ENCODE assay signal across 22 cellular contexts in genomic region chr3:23873941-23874340, GRCh38. TPM values are rescaled to one million over a fixed set of nuclear protein-coding genes. Genes with fewer than 3 reads are reported as not detected.
DNase-seq lines count a peak whose midpoint lies in the region; ATAC-seq, FAIRE-seq and TF ChIP-seq lines count a peak whose summit lies in the region.
"Had no signal": no experiment of that assay in that cellular context is flagged by ENCODE, and none has a peak within 500 bp of the region (broad histone marks: within the 10 kb centered on the region; RNA-seq: fewer than 3 reads in every experiment).

No MANE protein-coding gene starts in this region.

- H3K9me3 Mint-ChIP-seq in activated T-cell treated with anti-CD3 and anti-CD28 coated beads, Interleukin-2, amount 50 U/mL, for 24 hours: no peaks in the 10 kb centered on the region
- no peaks in the 10 kb centered on the region for H3K9me3 Mint-ChIP-seq in activated T-cell treated with anti-CD3 and anti-CD28 coated beads, Interleukin-2, amount 50 U/mL, for 4 hours
- no peaks in the 10 kb centered on the region for H3K9me3 Mint-ChIP-seq in CD8-positive, alpha-beta T cell
- H3K9me3 Mint-ChIP-seq: CD8-positive, alpha-beta memory T cell; T-helper 2 cell treated with Interferon-gamma antibody and Interleukin-4, amounts not matched to agents 5 μg/mL and 100 μg/mL, for 36 hours had no signal

- ATAC-seq in activated T-cell treated with anti-CD3 and anti-CD28 coated beads, Interleukin-2, amount 50 U/mL, for 4 hours: no peak
- ATAC-seq in GM21360 (IDR thresholded peaks at IDR 0.05; ENCODE audit: unreplicated experiment): no peak
- ATAC-seq in CD8-positive, alpha-beta T cell: no peak
- ATAC-seq in GM21528 (IDR thresholded peaks at IDR 0.05; ENCODE audit: low FRiP score, unreplicated experiment): no peak
- ATAC-seq: activated CD4-positive, CD25-positive, alpha-beta regulatory T cell treated with anti-CD3 and anti-CD28 coated beads, Interleukin-2, amount 50 U/mL, for 24 hours; activated CD8-positive, alpha-beta memory T cell treated with anti-CD3 and anti-CD28 coated beads, Interleukin-2, amount 10 ng/mL, durations not matched to agents 7 days and 5 days had no signal

- H3K4me3 Mint-ChIP-seq in activated T-cell treated with anti-CD3 and anti-CD28 coated beads, Interleukin-2, amount 50 U/mL, for 24 hours: no peak overlapping the region
- H3K4me3 Mint-ChIP-seq in activated T-cell treated with anti-CD3 and anti-CD28 coated beads, Interleukin-2, amount 50 U/mL, for 4 hours: no peak overlapping the region
- H3K4me3 Mint-ChIP-seq in CD8-positive, alpha-beta T cell: no peak overlapping the region
- H3K4me3 Mint-ChIP-seq: activated CD8-positive, alpha-beta memory T cell treated with anti-CD3 and anti-CD28 coated beads, Interleukin-2, amount 10 ng/mL, durations not matched to agents 7 days and 5 days; CD8-positive, alpha-beta memory T cell; T-helper 2 cell treated with Interferon-gamma antibody and Interleukin-4, amounts not matched to agents 5 μg/mL and 100 μg/mL, for 36 hours had no signal

- H3K9me1 ChIP-seq in keratinocyte (ENCODE audit: control insufficient read depth, extremely low read depth, insufficient read depth, low read length): no peaks in the 10 kb centered on the region

- H3K27ac Mint-ChIP-seq in activated T-cell treated with anti-CD3 and anti-CD28 coated beads, Interleukin-2, amount 50 U/mL, for 24 hours: peak overlapping the region; percentile 66
- H3K27ac Mint-ChIP-seq in CD8-positive, alpha-beta T cell: no peak overlapping the region
- H3K27ac Mint-ChIP-seq: activated CD8-positive, alpha-beta memory T cell treated with anti-CD3 and anti-CD28 coated beads, Interleukin-2, amount 10 ng/mL, durations not matched to agents 7 days and 5 days; T-helper 2 cell treated with Interferon-gamma antibody and Interleukin-4, amounts not matched to agents 5 μg/mL and 100 μg/mL, for 36 hours had no signal

- H4K20me1 ChIP-seq in keratinocyte (ENCODE audit: control insufficient read depth, extremely low read depth, insufficient read depth, low read length): no peaks in the 10 kb centered on the region

- H2AFZ ChIP-seq in keratinocyte (ENCODE audit: control insufficient read depth, low read length): no peak overlapping the region

- POLR2A ChIA-PET in CD8-positive, alpha-beta T cell (lab: Charles Lee): interaction anchor here (1.1 kb wide), 1 partner anchor 73 kb away, joined by 3 read pairs; no protein-coding TSS in a partner anchor

- no peaks in the 10 kb centered on the region for H3K27me3 ChIP-seq in brain microvascular endothelial cell (replicated peaks)
- H3K27me3 ChIP-seq in keratinocyte (ENCODE audit: control insufficient read depth, extremely low read depth, insufficient read depth, low read length): no peaks in the 10 kb centered on the region
- no peaks in the 10 kb centered on the region for H3K27me3 ChIP-seq in subcutaneous abdominal adipose tissue (ENCODE audit: control insufficient read depth in 5 of 5, insufficient read depth in 4 of 5, low read length in 5 of 5)
- no peaks in the 10 kb centered on the region for H3K27me3 ChIP-seq in CD8-positive, alpha-beta T cell (ENCODE audit: insufficient read depth, low read length)
- H3K27me3 ChIP-seq: dorsolateral prefrontal cortex, esophagus muscularis mucosa had no signal

- H3K36me3 ChIP-seq in brain microvascular endothelial cell (replicated peaks) (no peaks in the 10 kb centered on the region), keratinocyte (ENCODE audit: control insufficient read depth in 2 of 2, extremely low read depth in 1 of 2, insufficient read depth in 2 of 2, low read length in 2 of 2) (no peaks in the 10 kb centered on the region), subcutaneous abdominal adipose tissue (ENCODE audit: control insufficient read depth in 5 of 5, insufficient read depth in 5 of 5, low read length in 5 of 5) (peaks cover 0 to 2% (median 0%) of the 10 kb centered on the region in 5 donors)
- H3K36me3 ChIP-seq in CD8-positive, alpha-beta T cell (ENCODE audit: insufficient read depth, low read length): no peaks in the 10 kb centered on the region
- H3K36me3 ChIP-seq: esophagus muscularis mucosa had no signal

- H3K4me2 ChIP-seq in keratinocyte (ENCODE audit: control insufficient read depth, extremely low read depth, insufficient read depth, low read depth, low read length): peak overlapping the region; percentile 47

- H3K9ac ChIP-seq in keratinocyte (ENCODE audit: control insufficient read depth, extremely low read depth, insufficient read depth, low read length) (no peak overlapping the region), subcutaneous abdominal adipose tissue (ENCODE audit: low read length in 5 of 5) (peak overlapping the region in 2 of 5 donors; percentile 39 to 56)

- H3K9me3 ChIP-seq in keratinocyte (ENCODE audit: control insufficient read depth, low read depth, low read length) (no peaks in the 10 kb centered on the region), subcutaneous abdominal adipose tissue (ENCODE audit: control insufficient read depth in 5 of 5, low read length in 5 of 5) (no peaks in the 10 kb centered on the region)
- no peaks in the 10 kb centered on the region for H3K9me3 ChIP-seq in CD8-positive, alpha-beta T cell (ENCODE audit: low read length)
- H3K9me3 ChIP-seq: esophagus muscularis mucosa had no signal

- intact Hi-C loops in CD8-positive, alpha-beta T cell (cut with DNase I, micrococcal nuclease): no loop called here

- peak overlapping the region; percentile 40 for H3K27ac ChIP-seq in brain microvascular endothelial cell
- peak overlapping the region; percentile 19 for H3K27ac ChIP-seq in keratinocyte (ENCODE audit: control insufficient read depth, insufficient read depth, low read length)
- peak overlapping the region; percentile 69 for H3K27ac ChIP-seq in subcutaneous abdominal adipose tissue (ENCODE audit: low read depth, low read length)
- H3K27ac ChIP-seq in CD8-positive, alpha-beta T cell (ENCODE audit: low read depth, low read length): no peak overlapping the region
- H3K27ac ChIP-seq: dorsolateral prefrontal cortex, esophagus muscularis mucosa had no signal

- dilution Hi-C loops in keratinocyte (cut with MboI; ENCODE audit: extremely low pct_ligation_motif_present, low sequenced_read_pairs): no loop called here

- no peaks in the 10 kb centered on the region for H3K27me3 Mint-ChIP-seq in activated T-cell treated with anti-CD3 and anti-CD28 coated beads, Interleukin-2, amount 50 U/mL, for 24 hours
- H3K27me3 Mint-ChIP-seq in activated T-cell treated with anti-CD3 and anti-CD28 coated beads, Interleukin-2, amount 50 U/mL, for 4 hours (ENCODE audit: low read depth): no peaks in the 10 kb centered on the region
- no peaks in the 10 kb centered on the region for H3K27me3 Mint-ChIP-seq in CD8-positive, alpha-beta T cell (ENCODE audit: low read depth)
- H3K27me3 Mint-ChIP-seq: activated CD8-positive, alpha-beta memory T cell treated with anti-CD3 and anti-CD28 coated beads, Interleukin-2, amount 10 ng/mL, durations not matched to agents 7 days and 5 days had no signal

- in situ Hi-C loops in brain microvascular endothelial cell (cut with HindIII; ENCODE audit: low pct_ligation_motif_present, low sequenced_read_pairs): no loop called here

- H3K4me1 ChIP-seq in keratinocyte (ENCODE audit: control insufficient read depth, extremely low read depth, insufficient read depth, low read length): peaks cover 27% of the 10 kb centered on the region
- H3K4me1 ChIP-seq in subcutaneous abdominal adipose tissue (ENCODE audit: control insufficient read depth in 5 of 5, insufficient read depth in 5 of 5, low read length in 5 of 5): peaks cover 0 to 36% (median 32%) of the 10 kb centered on the region in 5 donors
- H3K4me1 ChIP-seq in CD8-positive, alpha-beta T cell (ENCODE audit: insufficient read depth, low read length): peaks cover 2% of the 10 kb centered on the region

- peaks cover 27% of the 10 kb centered on the region for H3K4me1 Mint-ChIP-seq in activated T-cell treated with anti-CD3 and anti-CD28 coated beads, Interleukin-2, amount 50 U/mL, for 24 hours (ENCODE audit: low read depth)
- H3K4me1 Mint-ChIP-seq in activated T-cell treated with anti-CD3 and anti-CD28 coated beads, Interleukin-2, amount 50 U/mL, for 4 hours (ENCODE audit: low read depth): peaks cover 22% of the 10 kb centered on the region
- H3K4me1 Mint-ChIP-seq in CD8-positive, alpha-beta T cell (ENCODE audit: low read depth): peaks cover 45% of the 10 kb centered on the region
- H3K4me1 Mint-ChIP-seq: activated CD8-positive, alpha-beta memory T cell treated with anti-CD3 and anti-CD28 coated beads, Interleukin-2, amount 10 ng/mL, durations not matched to agents 7 days and 5 days had no signal

- CTCF ChIA-PET in CD8-positive, alpha-beta T cell (lab: Charles Lee): no interaction called here

- H3K4me3 ChIP-seq in brain microvascular endothelial cell (ENCODE audit: low read depth, low read length) (no peak overlapping the region), keratinocyte (ENCODE audit: control insufficient read depth in 2 of 3, extremely low read depth in 1 of 3, insufficient read depth in 2 of 3, low read depth in 1 of 3, low read length in 3 of 3) (no peak overlapping the region), subcutaneous abdominal adipose tissue (ENCODE audit: low read depth in 1 of 5, low read length in 5 of 5) (no peak overlapping the region)
- no peak overlapping the region for H3K4me3 ChIP-seq in CD8-positive, alpha-beta T cell (ENCODE audit: low read depth, low read length)
- H3K4me3 ChIP-seq: dorsolateral prefrontal cortex, esophagus muscularis mucosa had no signal

- TF ChIP-seq CTCF in brain microvascular endothelial cell (IDR thresholded peaks at IDR 0.05; ENCODE audit: low read depth, low read length, missing control alignments): no peak
- no peak for TF ChIP-seq CTCF in keratinocyte (optimal IDR thresholded peaks at IDR 0.05 in 1 of 3, IDR thresholded peaks at IDR 0.05 in 1 of 3, conservative IDR thresholded peaks at IDR 0.05 in 1 of 3; ENCODE audit: extremely low read depth in 1 of 3, insufficient read depth in 2 of 3, low read length in 3 of 3)
- no peak for TF ChIP-seq CTCF in CD8-positive, alpha-beta T cell (IDR thresholded peaks at IDR 0.05)

- no peak for FAIRE-seq in keratinocyte (lab: Jason Lieb, UNC)
- FAIRE-seq: small intestine had no signal

- H3K79me2 ChIP-seq in keratinocyte (ENCODE audit: control insufficient read depth, insufficient read depth, low read length): peaks cover 37% of the 10 kb centered on the region

- DNase-seq in activated T-cell treated with anti-CD3 and anti-CD28 coated beads, Interleukin-2, amount 50 U/mL, for 24 hours: no peak
- DNase-seq in activated T-cell treated with anti-CD3 and anti-CD28 coated beads, Interleukin-2, amount 50 U/mL, for 4 hours: no peak
- no peak for DNase-seq in brain microvascular endothelial cell
- DNase-seq in keratinocyte (ENCODE audit: low read depth, low spot score): no peak
- no peak for DNase-seq in CD8-positive, alpha-beta T cell
- DNase-seq: activated CD8-positive, alpha-beta memory T cell treated with anti-CD3 and anti-CD28 coated beads, Interleukin-2, amount 10 ng/mL, durations not matched to agents 7 days and 5 days; activated effector memory CD4-positive, alpha-beta T cell treated with anti-CD3 and anti-CD28 coated beads, Interleukin-2, amount 50 U/mL, for 16 hours; CD8-positive, alpha-beta memory T cell; DMS79 treated with DMSO at 0.1 percent for 48 hours; dorsolateral prefrontal cortex; hypothalamus; NCI-H187; NCI-H446; occipital lobe; SIG-M5; small intestine had no signal

- H3K36me3 Mint-ChIP-seq in activated T-cell treated with anti-CD3 and anti-CD28 coated beads, Interleukin-2, amount 50 U/mL, for 24 hours (ENCODE audit: low read depth): no peaks in the 10 kb centered on the region
- no peaks in the 10 kb centered on the region for H3K36me3 Mint-ChIP-seq in activated T-cell treated with anti-CD3 and anti-CD28 coated beads, Interleukin-2, amount 50 U/mL, for 4 hours (ENCODE audit: insufficient read depth)
- peaks cover 6% of the 10 kb centered on the region for H3K36me3 Mint-ChIP-seq in CD8-positive, alpha-beta T cell
- H3K36me3 Mint-ChIP-seq: CD8-positive, alpha-beta memory T cell had no signal

RNA-seq across cellular contexts. Expression of gene NKIRAS1, which starts 42.8 kb away (rescaled TPM):
- total RNA-seq in activated T-cell treated with anti-CD3 and anti-CD28 coated beads, Interleukin-2, amount 50 U/mL, for 4 hours: 1 to 10 TPM; 5.5 to 7.4 (median 5.7) TPM
- polyA plus RNA-seq in keratinocyte: 6.4 to 10.7 TPM (median 7.8 TPM) in 3 replicates
- polyA plus RNA-seq in keratinocyte (2011; ENCODE audit: low read depth): 13.0 TPM
- 7.3 and 12.8 TPM in 2 replicates for polyA plus RNA-seq in keratinocyte (2011; cell fraction: cytosol; rRNA removed)
- 8.1 and 12.8 TPM in 2 replicates for polyA plus RNA-seq in keratinocyte (2011; cell fraction: nucleus; rRNA removed)
- polyA plus RNA-seq in keratinocyte (2012; ENCODE audit: low replicate concordance): 6.0 and 7.7 TPM in 2 replicates
- 1.3 to 6.6 TPM (median 3.9 TPM) in 3 replicates for polyA minus RNA-seq in keratinocyte
- polyA minus RNA-seq in keratinocyte (2011; cell fraction: cytosol; rRNA and poly(A)+ RNA removed): 7.7 TPM
- 3.2 and 7.1 TPM in 2 replicates for polyA minus RNA-seq in keratinocyte (2011; cell fraction: nucleus; rRNA and poly(A)+ RNA removed)
- 1 to 10 TPM; 4.5 to 6.2 TPM for total RNA-seq in CD8-positive, alpha-beta T cell

RNA-seq across cellular contexts. Expression of gene RPL15, which starts 43.0 kb away (rescaled TPM):
- total RNA-seq in activated T-cell treated with anti-CD3 and anti-CD28 coated beads, Interleukin-2, amount 50 U/mL, for 4 hours: 1,000 to 10,000 TPM; 2,279 to 2,502 (median 2,371) TPM
- polyA plus RNA-seq in keratinocyte: 3,052 to 3,406 TPM (median 3,375 TPM) in 3 replicates
- polyA plus RNA-seq in keratinocyte (2011; ENCODE audit: low read depth): 859 TPM
- 3,790 and 4,140 TPM in 2 replicates for polyA plus RNA-seq in keratinocyte (2011; cell fraction: cytosol; rRNA removed)
- 1,088 and 1,197 TPM in 2 replicates for polyA plus RNA-seq in keratinocyte (2011; cell fraction: nucleus; rRNA removed)
- polyA plus RNA-seq in keratinocyte (2012; ENCODE audit: low replicate concordance): 2,404 and 3,418 TPM in 2 replicates
- polyA minus RNA-seq in keratinocyte: 1,221 to 2,039 TPM (median 1,400 TPM) in 3 replicates
- 1,819 TPM for polyA minus RNA-seq in keratinocyte (2011; cell fraction: cytosol; rRNA and poly(A)+ RNA removed)
- polyA minus RNA-seq in keratinocyte (2011; cell fraction: nucleus; rRNA and poly(A)+ RNA removed): 303 and 392 TPM in 2 replicates
- 1,000 to 10,000 TPM; 2,460 to 2,470 TPM for total RNA-seq in CD8-positive, alpha-beta T cell
